Comparison of ENCODE assay signal across 1 cellular context in the genomic region with DNA sequence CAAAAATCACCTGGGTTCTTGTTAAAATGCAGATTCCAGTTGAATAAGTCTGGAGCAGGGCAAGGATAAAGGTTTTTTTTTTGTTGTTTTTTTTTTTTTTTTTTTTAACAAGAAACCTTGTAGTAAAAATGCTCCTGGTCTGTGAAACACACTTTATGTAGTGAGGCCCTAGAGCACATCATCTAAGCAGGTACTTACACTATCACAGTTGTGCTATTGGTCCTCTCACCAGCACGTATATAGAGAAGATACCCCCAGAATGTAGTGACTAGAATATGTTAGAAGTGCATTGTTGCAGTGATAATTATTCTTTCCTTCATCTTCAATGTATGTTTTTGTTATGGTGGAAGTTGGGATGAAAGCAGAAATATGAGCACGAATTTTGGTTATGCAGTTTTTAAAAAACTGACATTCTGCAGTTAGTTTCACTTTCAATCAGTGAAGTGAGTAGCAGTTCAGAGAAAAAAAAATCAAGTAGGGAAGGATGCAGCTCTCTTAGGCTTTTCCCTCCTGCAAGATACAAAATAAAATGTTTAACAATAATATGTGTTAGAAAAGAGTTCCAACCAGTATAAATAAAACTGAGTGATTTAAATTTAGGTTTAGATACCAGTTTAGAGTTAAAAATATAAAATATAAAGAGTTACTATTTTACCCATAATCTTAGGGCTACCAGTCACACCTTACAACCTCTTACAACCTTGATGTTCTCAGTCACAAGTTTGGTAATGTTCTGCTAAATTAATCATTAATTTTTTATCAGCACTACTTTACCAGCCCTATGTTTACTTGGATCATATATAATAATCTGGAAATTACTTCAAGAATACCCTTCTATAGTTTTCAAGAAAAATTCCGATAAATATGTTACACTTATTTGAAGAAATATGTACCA.
TF ChIP-seq lines count a peak whose summit lies in the region.

No MANE protein-coding gene starts in this region.

TF ChIP-seq in GM23338, 12 proteins besides CTCF, POLR2A, EP300 and RAD21:
- no peak for TF ChIP-seq EZH2 (IDR thresholded peaks at IDR 0.05; ENCODE audit: low read depth, unreplicated experiment)
- TF ChIP-seq, protein P1, sequence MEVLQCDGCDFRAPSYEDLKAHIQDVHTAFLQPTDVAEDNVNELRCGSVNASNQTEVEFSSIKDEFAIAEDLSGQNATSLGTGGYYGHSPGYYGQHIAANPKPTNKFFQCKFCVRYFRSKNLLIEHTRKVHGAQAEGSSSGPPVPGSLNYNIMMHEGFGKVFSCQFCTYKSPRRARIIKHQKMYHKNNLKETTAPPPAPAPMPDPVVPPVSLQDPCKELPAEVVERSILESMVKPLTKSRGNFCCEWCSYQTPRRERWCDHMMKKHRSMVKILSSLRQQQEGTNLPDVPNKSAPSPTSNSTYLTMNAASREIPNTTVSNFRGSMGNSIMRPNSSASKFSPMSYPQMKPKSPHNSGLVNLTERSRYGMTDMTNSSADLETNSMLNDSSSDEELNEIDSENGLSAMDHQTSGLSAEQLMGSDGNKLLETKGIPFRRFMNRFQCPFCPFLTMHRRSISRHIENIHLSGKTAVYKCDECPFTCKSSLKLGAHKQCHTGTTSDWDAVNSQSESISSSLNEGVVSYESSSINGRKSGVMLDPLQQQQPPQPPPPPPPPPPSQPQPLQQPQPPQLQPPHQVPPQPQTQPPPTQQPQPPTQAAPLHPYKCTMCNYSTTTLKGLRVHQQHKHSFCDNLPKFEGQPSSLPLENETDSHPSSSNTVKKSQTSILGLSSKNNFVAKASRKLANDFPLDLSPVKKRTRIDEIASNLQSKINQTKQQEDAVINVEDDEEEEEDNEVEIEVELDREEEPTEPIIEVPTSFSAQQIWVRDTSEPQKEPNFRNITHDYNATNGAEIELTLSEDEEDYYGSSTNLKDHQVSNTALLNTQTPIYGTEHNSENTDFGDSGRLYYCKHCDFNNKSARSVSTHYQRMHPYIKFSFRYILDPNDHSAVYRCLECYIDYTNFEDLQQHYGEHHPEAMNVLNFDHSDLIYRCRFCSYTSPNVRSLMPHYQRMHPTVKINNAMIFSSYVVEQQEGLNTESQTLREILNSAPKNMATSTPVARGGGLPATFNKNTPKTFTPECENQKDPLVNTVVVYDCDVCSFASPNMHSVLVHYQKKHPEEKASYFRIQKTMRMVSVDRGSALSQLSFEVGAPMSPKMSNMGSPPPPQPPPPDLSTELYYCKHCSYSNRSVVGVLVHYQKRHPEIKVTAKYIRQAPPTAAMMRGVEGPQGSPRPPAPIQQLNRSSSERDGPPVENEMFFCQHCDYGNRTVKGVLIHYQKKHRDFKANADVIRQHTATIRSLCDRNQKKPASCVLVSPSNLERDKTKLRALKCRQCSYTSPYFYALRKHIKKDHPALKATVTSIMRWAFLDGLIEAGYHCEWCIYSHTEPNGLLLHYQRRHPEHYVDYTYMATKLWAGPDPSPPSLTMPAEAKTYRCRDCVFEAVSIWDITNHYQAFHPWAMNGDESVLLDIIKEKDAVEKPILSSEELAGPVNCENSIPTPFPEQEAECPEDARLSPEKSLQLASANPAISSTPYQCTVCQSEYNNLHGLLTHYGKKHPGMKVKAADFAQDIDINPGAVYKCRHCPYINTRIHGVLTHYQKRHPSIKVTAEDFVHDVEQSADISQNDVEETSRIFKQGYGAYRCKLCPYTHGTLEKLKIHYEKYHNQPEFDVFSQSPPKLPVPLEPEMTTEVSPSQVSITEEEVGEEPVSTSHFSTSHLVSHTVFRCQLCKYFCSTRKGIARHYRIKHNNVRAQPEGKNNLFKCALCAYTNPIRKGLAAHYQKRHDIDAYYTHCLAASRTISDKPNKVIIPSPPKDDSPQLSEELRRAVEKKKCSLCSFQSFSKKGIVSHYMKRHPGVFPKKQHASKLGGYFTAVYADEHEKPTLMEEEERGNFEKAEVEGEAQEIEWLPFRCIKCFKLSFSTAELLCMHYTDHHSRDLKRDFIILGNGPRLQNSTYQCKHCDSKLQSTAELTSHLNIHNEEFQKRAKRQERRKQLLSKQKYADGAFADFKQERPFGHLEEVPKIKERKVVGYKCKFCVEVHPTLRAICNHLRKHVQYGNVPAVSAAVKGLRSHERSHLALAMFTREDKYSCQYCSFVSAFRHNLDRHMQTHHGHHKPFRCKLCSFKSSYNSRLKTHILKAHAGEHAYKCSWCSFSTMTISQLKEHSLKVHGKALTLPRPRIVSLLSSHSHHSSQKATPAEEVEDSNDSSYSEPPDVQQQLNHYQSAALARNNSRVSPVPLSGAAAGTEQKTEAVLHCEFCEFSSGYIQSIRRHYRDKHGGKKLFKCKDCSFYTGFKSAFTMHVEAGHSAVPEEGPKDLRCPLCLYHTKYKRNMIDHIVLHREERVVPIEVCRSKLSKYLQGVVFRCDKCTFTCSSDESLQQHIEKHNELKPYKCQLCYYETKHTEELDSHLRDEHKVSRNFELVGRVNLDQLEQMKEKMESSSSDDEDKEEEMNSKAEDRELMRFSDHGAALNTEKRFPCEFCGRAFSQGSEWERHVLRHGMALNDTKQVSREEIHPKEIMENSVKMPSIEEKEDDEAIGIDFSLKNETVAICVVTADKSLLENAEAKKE (CRISPR knock-in tag; IDR thresholded peaks at IDR 0.05) = no peak
- no peak for TF ChIP-seq POLR2AphosphoS5 (IDR thresholded peaks at IDR 0.05; ENCODE audit: low read depth)
- no peak for TF ChIP-seq NANOG (IDR thresholded peaks at IDR 0.05; ENCODE audit: borderline replicate concordance)
- TF ChIP-seq EZH2phosphoT487 (IDR thresholded peaks at IDR 0.05; ENCODE audit: unreplicated experiment) = no peak
- TF ChIP-seq CREB1 (CRISPR knock-in tag; IDR thresholded peaks at IDR 0.05; ENCODE audit: low read depth) = no peak
- TF ChIP-seq JUNB (IDR thresholded peaks at IDR 0.05; ENCODE audit: unreplicated experiment) = no peak
- no peak for TF ChIP-seq STAT1 (IDR thresholded peaks at IDR 0.05; ENCODE audit: unreplicated experiment)
